ENCODE assay signal across 8 cellular contexts in genomic region chr6:14046476-14047068, GRCh38.
DNase-seq lines count a peak whose midpoint lies in the region; ATAC-seq, FAIRE-seq and TF ChIP-seq lines count a peak whose summit lies in the region.

No MANE protein-coding gene starts in this region.

- H3K36me3 ChIP-seq in GM06990 (ENCODE audit: control insufficient read depth, insufficient read depth, low read length) (no peaks in the 10 kb centered on the region), lower lobe of right lung (no peaks in the 10 kb centered on the region), thyroid gland (no peaks in the 10 kb centered on the region)

- H3K4me1 ChIP-seq in A549 = no peaks in the 10 kb centered on the region
- H3K4me1 ChIP-seq in lower lobe of right lung = no peaks in the 10 kb centered on the region
- no peaks in the 10 kb centered on the region for H3K4me1 ChIP-seq in thyroid gland

- H3K4me3 ChIP-seq in A549 = no peak overlapping the region
- H3K4me3 ChIP-seq in GM06990 (replicated peaks; ENCODE audit: low read depth, low read length) = no peak overlapping the region
- H3K4me3 ChIP-seq in lower lobe of right lung = no peak overlapping the region
- no peak overlapping the region for H3K4me3 ChIP-seq in thyroid gland (replicated peaks in 1 of 3)

- H3K27ac ChIP-seq in A549 (no peak overlapping the region), lower lobe of right lung (no peak overlapping the region), thyroid gland (no peak overlapping the region)

- no peak overlapping the region for H3K27ac Mint-ChIP-seq in MCF 10A (ENCODE audit: low read depth, unreplicated experiment)

- TF ChIP-seq CTCF in A549 (IDR thresholded peaks at IDR 0.05) (peak; percentile 54), GM06990 (IDR thresholded peaks at IDR 0.05; ENCODE audit: insufficient read depth, low read length, poor library complexity, severe bottlenecking) (peak; percentile 78), MCF 10A (IDR thresholded peaks at IDR 0.05; ENCODE audit: unreplicated experiment) (peak; percentile 67), lower lobe of right lung (IDR thresholded peaks at IDR 0.05) (peak; percentile 64), thyroid gland (IDR thresholded peaks at IDR 0.05) (peak; percentile 41 to 74 (median 60))

- POLR2A ChIA-PET in A549 (lab: Yijun Ruan, JAX) (no interaction called here), MCF 10A (lab: Yijun Ruan, JAX) (interaction anchor here (0.7 to 1.4 kb wide), 4 partner anchors 9 to 20 kb away, joined by 3 to 6 read pairs (median 4); no protein-coding TSS in a partner anchor)

- H3K4me2 ChIP-seq in A549 = no peak overlapping the region

- DNase-seq in A549 (ENCODE audit: low read depth in 1 of 2, low spot score in 1 of 2) (peak; percentile 54 to 60), GM06990 (ENCODE audit: extremely low read depth, insufficient read length) (no peak), LoVo (ENCODE audit: low spot score) (peak; percentile 57), T follicular helper cell (ENCODE audit: low read depth) (peak; percentile 25), MCF 10A (ENCODE audit: unreplicated experiment) (peak; percentile 62), lower lobe of right lung (no peak), thyroid gland (peak; percentile 53 to 57), GOT3 (lab: John Stamatoyannopoulos, UW) (no peak)

- peak; percentile 56 to 58 for TF ChIP-seq RAD21 in A549 (conservative IDR thresholded peaks at IDR 0.05 in 1 of 2, IDR thresholded peaks at IDR 0.05 in 1 of 2)

- H3K27me3 Mint-ChIP-seq in MCF 10A (ENCODE audit: insufficient read depth, unreplicated experiment) = peaks cover 32% of the 10 kb centered on the region

- no peaks in the 10 kb centered on the region for H3K9me3 Mint-ChIP-seq in MCF 10A (ENCODE audit: unreplicated experiment)

- no peaks in the 10 kb centered on the region for H3K4me1 Mint-ChIP-seq in MCF 10A (ENCODE audit: insufficient read depth, unreplicated experiment)

- H3K4me3 Mint-ChIP-seq in MCF 10A (ENCODE audit: unreplicated experiment) = no peak overlapping the region

- ATAC-seq in A549 (peak; percentile 84 to 85; a peak in 5 of 6 replicates), lower lobe of right lung (peak; percentile 81 to 82)

- no peak for TF ChIP-seq EP300 in A549 (IDR thresholded peaks at IDR 0.05)

- H3K9me3 ChIP-seq in A549 (no peaks in the 10 kb centered on the region), lower lobe of right lung (no peaks in the 10 kb centered on the region), thyroid gland (no peaks in the 10 kb centered on the region)

- no TSS peak for BruUV-seq in MCF 10A (replicated peaks; lab: Mats Ljungman, UMichigan)

- WGBS in A549 (ENCODE audit: missing lambda C conversion rate) = 14% methylated on average over 8 of the region's 8 CpGs
- 20 to 22% methylated on average over 8 of the region's 8 CpGs for WGBS in thyroid gland, 2 donors

- no peaks in the 10 kb centered on the region for H3K36me3 Mint-ChIP-seq in MCF 10A (ENCODE audit: insufficient read depth, unreplicated experiment)

- H3K27me3 ChIP-seq in GM06990 (replicated peaks; ENCODE audit: control insufficient read depth, insufficient read depth, low read length) (no peaks in the 10 kb centered on the region; the same call in none of the 2 replicates), lower lobe of right lung (ENCODE audit: low read depth) (peaks cover 8% of the 10 kb centered on the region), thyroid gland (no peaks in the 10 kb centered on the region)

- CTCF ChIA-PET in A549 (lab: Yijun Ruan, JAX) = interaction anchor here (0.5 to 4.2 kb wide), 17 partner anchors 9 to 1428 kb away, joined by 3 to 29 read pairs (median 4); partner anchors contain the start of gene RNF182
- CTCF ChIA-PET in MCF 10A (lab: Yijun Ruan, JAX) = interaction anchor here (0.6 to 7.1 kb wide), 19 partner anchors 9 to 1572 kb away, joined by 3 to 83 read pairs (median 4); no protein-coding TSS in a partner anchor

- TF ChIP-seq POLR2A in A549 (IDR thresholded peaks at IDR 0.05; ENCODE audit: low read length) = no peak
- no peak for TF ChIP-seq POLR2A in thyroid gland (IDR thresholded peaks at IDR 0.05)

- intact Hi-C loops in MCF 10A (cut with micrococcal nuclease) (loop anchor here (1.0 kb wide), 3 partner anchors 98 to 137 kb away; no protein-coding TSS in a partner anchor), lower lobe of right lung (cut with DNase I) (no loop called here), thyroid gland (cut with DNase I) (no loop called here)

- FAIRE-seq in A549 (lab: Jason Lieb, UNC) = no peak

TF ChIP-seq in A549, 52 proteins besides CTCF, POLR2A, EP300 and RAD21:
- no peak for TF ChIP-seq POLR2AphosphoS2 (conservative IDR thresholded peaks at IDR 0.05; ENCODE audit: low read length)
- peak; percentile 68 for TF ChIP-seq SMC3 (IDR thresholded peaks at IDR 0.05)

Comparison
In these comparisons a context has a peak if more than half of its experiments do, and no peak if none do; other contexts are left out.
1. DNase-seq: peak in A549 (2 of 2), LoVo (single experiment), T follicular helper cell (single experiment), MCF 10A (single experiment) and thyroid gland (2 of 2); none in GM06990 (single experiment), lower lobe of right lung (single experiment) and GOT3 (single experiment).
2. Peak in every context shown above with its lines, with median percentiles within 50 percentile points of each other: CTCF ChIP-seq.